Comparison of ENCODE assay signal across 1 cellular context in genomic region chr11:122459064-122459463, GRCh38.
TF ChIP-seq lines count a peak whose summit lies in the region.

No MANE protein-coding gene starts in this region.

TF ChIP-seq in IMR-90, 13 proteins besides CTCF, POLR2A, EP300 and RAD21 (continued from another document):
- TF ChIP-seq ELK1 (IDR thresholded peaks at IDR 0.05; ENCODE audit: borderline replicate concordance, low read depth, low read length), result no peak
- TF ChIP-seq MAZ (IDR thresholded peaks at IDR 0.05; ENCODE audit: borderline replicate concordance, low read depth, low read length), result no peak
- TF ChIP-seq CEBPB (IDR thresholded peaks at IDR 0.05; ENCODE audit: low read depth, low read length), result peak; percentile 34; the same call in 1 of the 2 replicates
- no peak for TF ChIP-seq NFE2L2 (IDR thresholded peaks at IDR 0.05; ENCODE audit: low read depth, low read length)
